ENCODE assay signal across 22 cellular contexts in genomic region chr3:141648055-141648910, GRCh38.
DNase-seq lines count a peak whose midpoint lies in the region; ATAC-seq lines count a peak whose summit lies in the region.
"Had no signal": no experiment of that assay in that cellular context is flagged by ENCODE, and none has a peak within 500 bp of the region (broad histone marks: within the 10 kb centered on the region; RNA-seq: fewer than 3 reads in every experiment).

No MANE protein-coding gene starts in this region.

- ATAC-seq in left lobe of liver (peak; percentile 43), GM18502 (IDR thresholded peaks at IDR 0.05; ENCODE audit: poor library complexity, unreplicated experiment) (no peak)
- no peak for ATAC-seq in stimulated activated naive CD8-positive, alpha-beta T cell treated with anti-CD3 and anti-CD28 coated beads, Interleukin-15, Interleukin-2, amounts not matched to agents 100 U/mL and 50 U/mL, for 24 hours
- ATAC-seq: Panc1 had no signal

- no peaks in the 10 kb centered on the region for H3K36me3 ChIP-seq in rectal smooth muscle tissue (ENCODE audit: control insufficient read depth, insufficient read depth, low read length)
- H3K36me3 ChIP-seq: BLaER1 treated with 17β-estradiol and CSF1 and Interleukin-3, amounts not matched to agents 10 nM and 100 nM had no signal

- H3K4me3 ChIP-seq in rectal smooth muscle tissue (ENCODE audit: low read length), result no peak overlapping the region
- H3K4me3 ChIP-seq: BLaER1 treated with 17β-estradiol and CSF1 and Interleukin-3, amounts not matched to agents 10 nM and 100 nM had no signal

- peak; percentile 9 for DNase-seq in DMS53 (lab: John Stamatoyannopoulos, UW)
- no peak for DNase-seq in DMS53 treated with DMSO at 0.1 percent for 48 hours (lab: John Stamatoyannopoulos, UW; ENCODE audit: unreplicated experiment)
- DNase-seq in RPMI7951 (ENCODE audit: low read depth), result peak; percentile 26
- DNase-seq in left lobe of liver (ENCODE audit: low spot score), result no peak
- DNase-seq in A172 (ENCODE audit: low spot score), result no peak
- DNase-seq in stimulated activated naive CD8-positive, alpha-beta T cell treated with anti-CD3 and anti-CD28 coated beads, Interleukin-15, Interleukin-2, amounts not matched to agents 100 U/mL and 50 U/mL, for 24 hours, result no peak
- DNase-seq: Calu3; CD4-positive, alpha-beta memory T cell; DMS153; EL; GF-D8; KBM-7; NCI-H1092 treated with DMSO at 0.1 percent for 48 hours; NCI-H146; NCI-H2081 treated with DMSO at 0.1 percent for 48 hours; NCI-H2171 treated with DMSO at 0.1 percent for 48 hours; NCI-H69 had no signal

- H3K4me1 ChIP-seq in rectal smooth muscle tissue (ENCODE audit: control insufficient read depth, insufficient read depth, low read length), result peaks cover 22% of the 10 kb centered on the region
- H3K4me1 ChIP-seq: BLaER1 treated with 17β-estradiol and CSF1 and Interleukin-3, amounts not matched to agents 10 nM and 100 nM had no signal

- peak overlapping the region; percentile 45 for H3K27ac ChIP-seq in rectal smooth muscle tissue (ENCODE audit: low read depth, low read length)
- H3K27ac ChIP-seq: 22Rv1; BLaER1 treated with 17β-estradiol and CSF1 and Interleukin-3, amounts not matched to agents 10 nM and 100 nM had no signal

- no peak overlapping the region for H3K9ac ChIP-seq in rectal smooth muscle tissue (ENCODE audit: low read length)
- H3K9ac ChIP-seq: BLaER1 treated with 17β-estradiol and CSF1 and Interleukin-3, amounts not matched to agents 10 nM and 100 nM had no signal

- no peaks in the 10 kb centered on the region for H3K27me3 ChIP-seq in rectal smooth muscle tissue (ENCODE audit: control insufficient read depth, insufficient read depth, low read length)
- H3K27me3 ChIP-seq: BLaER1 treated with 17β-estradiol and CSF1 and Interleukin-3, amounts not matched to agents 10 nM and 100 nM had no signal

Comparison
In these comparisons a context has a peak if more than half of its experiments do, and no peak if none do; other contexts are left out.
1. DNase-seq: peak in DMS53 (single experiment) and RPMI7951 (single experiment); none in DMS53 treated with DMSO at 0.1 percent for 48 hours (single experiment), left lobe of liver (single experiment), A172 (single experiment) and stimulated activated naive CD8-positive, alpha-beta T cell treated with anti-CD3 and anti-CD28 coated beads, Interleukin-15, Interleukin-2, amounts not matched to agents 100 U/mL and 50 U/mL, for 24 hours (single experiment).